Comparison of ENCODE assay signal across 8 cellular contexts in genomic region chr19:5338661-5339469, GRCh38. TPM values are rescaled to one million over a fixed set of nuclear protein-coding genes. Genes with fewer than 3 reads are reported as not detected.
DNase-seq lines count a peak whose midpoint lies in the region; TF ChIP-seq lines count a peak whose summit lies in the region.

No MANE protein-coding gene starts in this region.

- peak overlapping the region; percentile 51 for H3K4me3 Mint-ChIP-seq in activated T-helper 2 cell treated with anti-CD3 and anti-CD28 coated beads, Interferon-gamma antibody, Interleukin-2, Interleukin-4, amounts not matched to agents 10 μg/mL and 5 μg/mL and 100 μg/mL, durations not matched to agents 14 hours and 24 hours and 36 hours (ENCODE audit: low read depth)

- H3K27me3 ChIP-seq in BLaER1 treated with 17β-estradiol and CSF1 and Interleukin-3, amounts not matched to agents 10 nM and 100 nM: peaks cover 85 to 95% (median 92%) of the 10 kb centered on the region in 11 experiments
- H3K27me3 ChIP-seq in HUES64 (ENCODE audit: insufficient read depth, low read length) (peaks cover 14% of the 10 kb centered on the region), testis (no peaks in the 10 kb centered on the region)

- no peaks in the 10 kb centered on the region for H3K9me3 Mint-ChIP-seq in activated T-helper 2 cell treated with anti-CD3 and anti-CD28 coated beads, Interferon-gamma antibody, Interleukin-2, Interleukin-4, amounts not matched to agents 10 μg/mL and 5 μg/mL and 100 μg/mL, durations not matched to agents 14 hours and 24 hours and 36 hours

- TF ChIP-seq POLR2A in testis (IDR thresholded peaks at IDR 0.05): no peak

- peaks cover 8% of the 10 kb centered on the region for H3K4me1 Mint-ChIP-seq in activated T-helper 2 cell treated with anti-CD3 and anti-CD28 coated beads, Interferon-gamma antibody, Interleukin-2, Interleukin-4, amounts not matched to agents 10 μg/mL and 5 μg/mL and 100 μg/mL, durations not matched to agents 14 hours and 24 hours and 36 hours (ENCODE audit: low read depth)

- H3K27ac Mint-ChIP-seq in activated T-helper 2 cell treated with anti-CD3 and anti-CD28 coated beads, Interferon-gamma antibody, Interleukin-2, Interleukin-4, amounts not matched to agents 10 μg/mL and 5 μg/mL and 100 μg/mL, durations not matched to agents 14 hours and 24 hours and 36 hours: peak overlapping the region; percentile 12

- H3K4me1 ChIP-seq in BLaER1 treated with 17β-estradiol and CSF1 and Interleukin-3, amounts not matched to agents 10 nM and 100 nM: peaks cover 32 to 67% (median 55%) of the 10 kb centered on the region in 10 experiments
- peaks cover 17% of the 10 kb centered on the region for H3K4me1 ChIP-seq in HUES64 (ENCODE audit: insufficient read depth, low read length)
- no peaks in the 10 kb centered on the region for H3K4me1 ChIP-seq in testis

- no peak for DNase-seq in activated T-helper 2 cell treated with anti-CD3 and anti-CD28 coated beads, Interferon-gamma antibody, Interleukin-2, Interleukin-4, amounts not matched to agents 10 μg/mL and 5 μg/mL and 100 μg/mL, durations not matched to agents 14 hours and 24 hours and 36 hours (ENCODE audit: low spot score)
- DNase-seq in medulla oblongata (ENCODE audit: extremely low spot score) (peak; percentile 32), kidney tubule cell (ENCODE audit: low spot score) (no peak), testis (no peak), NCI-H2029 treated with DMSO at 0.1 percent for 48 hours (lab: John Stamatoyannopoulos, UW) (no peak), putamen (ENCODE audit: low spot score) (no peak)

- H3K27me3 Mint-ChIP-seq in activated T-helper 2 cell treated with anti-CD3 and anti-CD28 coated beads, Interferon-gamma antibody, Interleukin-2, Interleukin-4, amounts not matched to agents 10 μg/mL and 5 μg/mL and 100 μg/mL, durations not matched to agents 14 hours and 24 hours and 36 hours (ENCODE audit: low read depth): peaks cover 59% of the 10 kb centered on the region

- peak overlapping the region in 4 of 11 experiments; percentile 43 to 64 (median 54); a peak in 4 of 22 replicates for H3K9ac ChIP-seq in BLaER1 treated with 17β-estradiol and CSF1 and Interleukin-3, amounts not matched to agents 10 nM and 100 nM
- peak overlapping the region; percentile 58 for H3K9ac ChIP-seq in HUES64 (ENCODE audit: low read depth, low read length)

- TF ChIP-seq CTCF in testis (IDR thresholded peaks at IDR 0.05): no peak

- H3K36me3 Mint-ChIP-seq in activated T-helper 2 cell treated with anti-CD3 and anti-CD28 coated beads, Interferon-gamma antibody, Interleukin-2, Interleukin-4, amounts not matched to agents 10 μg/mL and 5 μg/mL and 100 μg/mL, durations not matched to agents 14 hours and 24 hours and 36 hours (ENCODE audit: low read depth): no peaks in the 10 kb centered on the region

- peaks cover 0 to 73% (median 34%) of the 10 kb centered on the region in 11 experiments; a peak in 17 of 22 replicates for H4K20me1 ChIP-seq in BLaER1 treated with 17β-estradiol and CSF1 and Interleukin-3, amounts not matched to agents 10 nM and 100 nM

- peak overlapping the region in 2 of 11 experiments; percentile 54 to 56; a peak in 2 of 22 replicates for H3K27ac ChIP-seq in BLaER1 treated with 17β-estradiol and CSF1 and Interleukin-3, amounts not matched to agents 10 nM and 100 nM
- peak overlapping the region; percentile 66; the same call in 1 of the 2 replicates for H3K27ac ChIP-seq in HUES64 (ENCODE audit: low read depth, low read length)
- H3K27ac ChIP-seq in testis: no peak overlapping the region

- intact Hi-C loops in activated T-helper 2 cell treated with anti-CD3 and anti-CD28 coated beads, Interferon-gamma antibody, Interleukin-2, Interleukin-4, amounts not matched to agents 10 μg/mL and 5 μg/mL and 100 μg/mL, durations not matched to agents 14 hours and 24 hours and 36 hours (cut with micrococcal nuclease): no loop called here
- intact Hi-C loops in testis (cut with DNase I; ENCODE audit: low total_unique reads): no loop called here

- H3K4me3 ChIP-seq in BLaER1 treated with 17β-estradiol and CSF1 and Interleukin-3, amounts not matched to agents 10 nM and 100 nM: peak overlapping the region in 8 of 10 experiments; percentile 47 to 67 (median 53); a peak in 16 of 20 replicates
- H3K4me3 ChIP-seq in HUES64 (ENCODE audit: low read length) (peak overlapping the region; percentile 79), testis (peak overlapping the region in 1 of 2 donors; percentile 60)

- peak overlapping the region; percentile 71 to 91 (median 80) for H3K4me2 ChIP-seq in BLaER1 treated with 17β-estradiol and CSF1 and Interleukin-3, amounts not matched to agents 10 nM and 100 nM

- no peaks in the 10 kb centered on the region for H3K9me3 ChIP-seq in BLaER1 treated with 17β-estradiol and CSF1 and Interleukin-3, amounts not matched to agents 10 nM and 100 nM (replicated peaks in 1 of 11)
- H3K9me3 ChIP-seq in HUES64 (ENCODE audit: insufficient read depth, low read depth, low read length): no peaks in the 10 kb centered on the region
- no peaks in the 10 kb centered on the region for H3K9me3 ChIP-seq in testis

- WGBS in HUES64: 2% methylated on average over 34 of the region's 34 CpGs
- 4 to 9% methylated on average over 24 to 33 of the region's 34 CpGs for WGBS in testis, 2 donors

- H3K36me3 ChIP-seq in BLaER1 treated with 17β-estradiol and CSF1 and Interleukin-3, amounts not matched to agents 10 nM and 100 nM: no peaks in the 10 kb centered on the region
- H3K36me3 ChIP-seq in HUES64 (ENCODE audit: insufficient read depth, low read length): peaks cover 12% of the 10 kb centered on the region
- H3K36me3 ChIP-seq in testis (ENCODE audit: low read depth, missing control alignments): no peaks in the 10 kb centered on the region

RNA-seq across cellular contexts. Expression of gene PTPRS, which starts 1.7 kb away (rescaled TPM):
- polyA plus RNA-seq in HUES64 (2013, experiment 1 of 2): 63.7 TPM
- 74.7 TPM for polyA plus RNA-seq in HUES64 (2013, experiment 2 of 2)
- total RNA-seq in activated T-helper 2 cell treated with anti-CD3 and anti-CD28 coated beads, Interferon-gamma antibody, Interleukin-2, Interleukin-4, amounts not matched to agents 10 μg/mL and 5 μg/mL and 100 μg/mL, durations not matched to agents 14 hours and 24 hours and 36 hours: 0.21 and 0.32 TPM in 2 replicates
- total RNA-seq in testis: 100 to 1,000 TPM in 1 of 2 donors, 10 to 100 TPM in 1; 85.6 to 138 TPM
- polyA plus RNA-seq in testis (ENCODE audit: insufficient read depth, low read depth, low replicate concordance): 27.1 TPM

Comparison
In these comparisons a context has a peak if more than half of its experiments do, and no peak if none do; other contexts are left out.
1. RNA of gene PTPRS, which starts 1.7 kb away (total RNA-seq): 85.6 to 138 TPM in testis; 0.21 to 0.32 TPM in activated T-helper 2 cell treated with anti-CD3 and anti-CD28 coated beads, Interferon-gamma antibody, Interleukin-2, Interleukin-4, amounts not matched to agents 10 μg/mL and 5 μg/mL and 100 μg/mL, durations not matched to agents 14 hours and 24 hours and 36 hours; every median in the first group is over 10 times any median in the second.